31 cellular contexts compared by ENCODE assay signal in genomic region chr6:21281366-21281765, GRCh38.
A peak's percentile ranks its signal among the peaks of the same experiment; 100 is the strongest.
DNase-seq lines count a peak whose midpoint lies in the region; ATAC-seq, FAIRE-seq and TF ChIP-seq lines count a peak whose summit lies in the region.
"Had no signal": no experiment of that assay in that cellular context is flagged by ENCODE, and none has a peak within 500 bp of the region (broad histone marks: within the 10 kb centered on the region; RNA-seq: fewer than 3 reads in every experiment).

No MANE protein-coding gene starts in this region.

- no TSS peak for BruUV-seq in HepG2 (replicated peaks; lab: Mats Ljungman, UMichigan)

- POLR2A ChIA-PET in HepG2 (lab: Yijun Ruan, JAX), result no interaction called here

- H4K20me1 ChIP-seq in HepG2 (ENCODE audit: insufficient read depth, low read length) (no peaks in the 10 kb centered on the region), hepatocyte (ENCODE audit: insufficient read depth, poor library complexity, severe bottlenecking) (no peaks in the 10 kb centered on the region), neural progenitor cell (ENCODE audit: low read depth) (no peaks in the 10 kb centered on the region)

- H3K36me3 ChIP-seq in HepG2 (replicated peaks in 1 of 2; ENCODE audit: control insufficient read depth in 1 of 2, insufficient read depth in 2 of 2, low read length in 2 of 2) (no peaks in the 10 kb centered on the region), right lobe of liver (no peaks in the 10 kb centered on the region), hepatocyte (replicated peaks; ENCODE audit: insufficient read depth, low read depth) (no peaks in the 10 kb centered on the region), neural progenitor cell (no peaks in the 10 kb centered on the region), tibial nerve (no peaks in the 10 kb centered on the region)
- H3K36me3 ChIP-seq: adrenal gland, sigmoid colon had no signal

- TF ChIP-seq CTCF in HepG2 (CRISPR knock-in tag; IDR thresholded peaks at IDR 0.05) (no peak), right lobe of liver (IDR thresholded peaks at IDR 0.05) (no peak), hepatocyte (IDR thresholded peaks at IDR 0.05; ENCODE audit: poor library complexity) (no peak), neural progenitor cell (IDR thresholded peaks at IDR 0.05) (no peak), tibial nerve (IDR thresholded peaks at IDR 0.05) (no peak)

- in situ Hi-C loops in HepG2 (cut with HindIII; ENCODE audit: extremely low pct_ligation_motif_present, low pct_unique_long_range_greater_than_20kb), result no loop called here

- H2AFZ ChIP-seq in HepG2 (ENCODE audit: low read length), result no peak overlapping the region
- H2AFZ ChIP-seq in hepatocyte, result no peak overlapping the region
- peak overlapping the region; percentile 22 for H2AFZ ChIP-seq in neural progenitor cell (replicated peaks)
- H2AFZ ChIP-seq: PC-9 had no signal

- peaks cover 1% of the 10 kb centered on the region for H3K36me3 Mint-ChIP-seq in neural progenitor cell
- H3K36me3 Mint-ChIP-seq: stimulated activated effector memory CD8-positive, alpha-beta T cell treated with anti-CD3 and anti-CD28 coated beads, Interleukin-12 subunit alpha, Interleukin-12 subunit beta, amount 100 ng/mL, for 72 hours had no signal

- CTCF ChIA-PET in HepG2 (lab: Yijun Ruan, JAX; ENCODE audit: low intra/inter-chr PET ratio, low total read pairs), result no interaction called here

- H3K27ac ChIP-seq in HepG2 (ENCODE audit: extremely low read length, insufficient read depth, low read length), result no peak overlapping the region
- H3K27ac ChIP-seq in right lobe of liver, result no peak overlapping the region
- H3K27ac ChIP-seq in hepatocyte, result no peak overlapping the region
- no peak overlapping the region for H3K27ac ChIP-seq in neural progenitor cell
- no peak overlapping the region for H3K27ac ChIP-seq in tibial nerve
- H3K27ac ChIP-seq: adrenal gland, body of pancreas, foreskin keratinocyte, KMS-11, PC-9, sigmoid colon had no signal

- H3K27me3 ChIP-seq in HepG2 (ENCODE audit: control insufficient read depth in 1 of 2, insufficient read depth in 2 of 2, low read length in 2 of 2) (no peaks in the 10 kb centered on the region; a peak in 1 of 5 replicates), right lobe of liver (no peaks in the 10 kb centered on the region), hepatocyte (no peaks in the 10 kb centered on the region), neural progenitor cell (no peaks in the 10 kb centered on the region), tibial nerve (no peaks in the 10 kb centered on the region)
- H3K27me3 ChIP-seq: adrenal gland, body of pancreas, foreskin keratinocyte, sigmoid colon had no signal

- H3K79me2 ChIP-seq in HepG2 (ENCODE audit: insufficient read depth, low read length) (no peaks in the 10 kb centered on the region), hepatocyte (no peaks in the 10 kb centered on the region), neural progenitor cell (ENCODE audit: low read depth) (no peaks in the 10 kb centered on the region)

- peak overlapping the region; percentile 22 for H3K27ac Mint-ChIP-seq in neural progenitor cell
- H3K27ac Mint-ChIP-seq: activated CD4-positive, alpha-beta memory T cell treated with anti-CD3 and anti-CD28 coated beads, Interleukin-2, amount 10 ng/mL, durations not matched to agents 7 days and 5 days; activated naive CD4-positive, alpha-beta T cell treated with anti-CD3 and anti-CD28 coated beads for 36 hours; CD4-positive, alpha-beta T cell; endodermal cell; stimulated activated effector memory CD8-positive, alpha-beta T cell treated with anti-CD3 and anti-CD28 coated beads, Interleukin-12 subunit alpha, Interleukin-12 subunit beta, amount 100 ng/mL, for 72 hours had no signal

- peaks cover 7% of the 10 kb centered on the region for H3K27me3 Mint-ChIP-seq in neural progenitor cell (ENCODE audit: insufficient read depth, low read depth)

- H3K9me3 ChIP-seq in HepG2 (ENCODE audit: low read length), result no peaks in the 10 kb centered on the region
- H3K9me3 ChIP-seq in right lobe of liver, result no peaks in the 10 kb centered on the region
- no peaks in the 10 kb centered on the region for H3K9me3 ChIP-seq in hepatocyte (ENCODE audit: low read depth)
- H3K9me3 ChIP-seq in neural progenitor cell (ENCODE audit: low read depth), result no peaks in the 10 kb centered on the region
- H3K9me3 ChIP-seq in tibial nerve, result no peaks in the 10 kb centered on the region
- H3K9me3 ChIP-seq: adrenal gland, body of pancreas, sigmoid colon had no signal

- H3K9ac ChIP-seq in HepG2 (ENCODE audit: insufficient read depth, low read depth, low read length) (no peak overlapping the region), neural progenitor cell (no peak overlapping the region)
- H3K9ac ChIP-seq: KMS-11 had no signal

- H3K4me2 ChIP-seq in HepG2 (ENCODE audit: low read depth, low read length) (no peak overlapping the region), hepatocyte (no peak overlapping the region), neural progenitor cell (no peak overlapping the region)
- H3K4me2 ChIP-seq: KMS-11, PC-9 had no signal

- no peak for FAIRE-seq in HepG2 (lab: Jason Lieb, UNC)
- FAIRE-seq: GM18507 had no signal

- H3K4me1 Mint-ChIP-seq in neural progenitor cell, result peaks cover 31% of the 10 kb centered on the region
- H3K4me1 Mint-ChIP-seq: activated CD4-positive, alpha-beta memory T cell treated with anti-CD3 and anti-CD28 coated beads, Interleukin-2, amount 10 ng/mL, durations not matched to agents 7 days and 5 days; stimulated activated effector memory CD8-positive, alpha-beta T cell treated with anti-CD3 and anti-CD28 coated beads, Interleukin-12 subunit alpha, Interleukin-12 subunit beta, amount 100 ng/mL, for 72 hours had no signal

- no peak for TF ChIP-seq RAD21 in HepG2 (CRISPR knock-in tag; IDR thresholded peaks at IDR 0.05)

- no peak for TF ChIP-seq POLR2A in HepG2 (IDR thresholded peaks at IDR 0.05; ENCODE audit: insufficient read depth in 1 of 2, low read depth in 2 of 2, low read length in 2 of 2)
- no peak for TF ChIP-seq POLR2A in right lobe of liver (IDR thresholded peaks at IDR 0.05)
- no peak for TF ChIP-seq POLR2A in tibial nerve (IDR thresholded peaks at IDR 0.05)

- H3K9me2 ChIP-seq in hepatocyte (replicated peaks; ENCODE audit: insufficient read depth), result no peaks in the 10 kb centered on the region

- intact Hi-C loops in HepG2 (cut with micrococcal nuclease; ENCODE audit: unreplicated experiment) (no loop called here), right lobe of liver (cut with DNase I) (no loop called here), head of caudate nucleus (cut with DNase I) (no loop called here)

- H3K9me3 Mint-ChIP-seq in neural progenitor cell, result peaks cover 7% of the 10 kb centered on the region
- H3K9me3 Mint-ChIP-seq: activated naive CD4-positive, alpha-beta T cell treated with anti-CD3 and anti-CD28 coated beads for 36 hours; CD4-positive, alpha-beta T cell; stimulated activated effector memory CD8-positive, alpha-beta T cell treated with anti-CD3 and anti-CD28 coated beads, Interleukin-12 subunit alpha, Interleukin-12 subunit beta, amount 100 ng/mL, for 72 hours had no signal

- no peak overlapping the region for H3K4me3 Mint-ChIP-seq in neural progenitor cell
- H3K4me3 Mint-ChIP-seq: activated CD4-positive, alpha-beta memory T cell treated with anti-CD3 and anti-CD28 coated beads, Interleukin-2, amount 10 ng/mL, durations not matched to agents 7 days and 5 days; activated naive CD4-positive, alpha-beta T cell treated with anti-CD3 and anti-CD28 coated beads for 36 hours; CD4-positive, alpha-beta T cell; endodermal cell; stimulated activated effector memory CD8-positive, alpha-beta T cell treated with anti-CD3 and anti-CD28 coated beads, Interleukin-12 subunit alpha, Interleukin-12 subunit beta, amount 100 ng/mL, for 72 hours had no signal

- H3K4me1 ChIP-seq in HepG2 (ENCODE audit: insufficient read depth, low read length) (no peaks in the 10 kb centered on the region), right lobe of liver (no peaks in the 10 kb centered on the region), hepatocyte (ENCODE audit: insufficient read depth) (peaks cover 3% of the 10 kb centered on the region), neural progenitor cell (peaks cover 31% of the 10 kb centered on the region), tibial nerve (no peaks in the 10 kb centered on the region)
- H3K4me1 ChIP-seq: adrenal gland, body of pancreas, sigmoid colon had no signal

- WGBS in HepG2 (ENCODE audit: low lambda C conversion rate), result 8% methylated on average over 2 of the region's 2 CpGs
- 57% methylated on average over 2 of the region's 2 CpGs for WGBS in right lobe of liver (ENCODE audit: insufficient coverage, low coverage, low lambda C conversion rate, missing lambda C conversion rate)
- WGBS in hepatocyte (ENCODE audit: low lambda C conversion rate, missing lambda C conversion rate), result 59% methylated on average over 2 of the region's 2 CpGs
- WGBS in tibial nerve, 2 donors, result 75 to 77% methylated on average over 2 of the region's 2 CpGs

- TF ChIP-seq EP300 in HepG2 (IDR thresholded peaks at IDR 0.05; ENCODE audit: low read depth in 2 of 2, low read length in 2 of 2) (no peak), HepG2 (CRISPR knock-in tag; IDR thresholded peaks at IDR 0.05; ENCODE audit: borderline replicate concordance) (no peak), tibial nerve (IDR thresholded peaks at IDR 0.05) (no peak)

- DNase-seq in HepG2 (ENCODE audit: low spot score), result no peak
- DNase-seq in right lobe of liver, result no peak
- peak; percentile 34 for DNase-seq in hepatocyte (ENCODE audit: low spot score)
- DNase-seq in neural progenitor cell (ENCODE audit: low spot score), result no peak
- DNase-seq in head of caudate nucleus, result no peak
- no peak for DNase-seq in NCI-H1105 treated with DMSO at 0.1 percent for 48 hours (lab: John Stamatoyannopoulos, UW)
- no peak for DNase-seq in tibial nerve (ENCODE audit: low spot score in 2 of 2)
- DNase-seq in HCEC 1CT, result no peak
- DNase-seq: activated CD4-positive, alpha-beta memory T cell treated with anti-CD3 and anti-CD28 coated beads, Interleukin-2, amount 10 ng/mL, durations not matched to agents 7 days and 5 days; activated CD8-positive, alpha-beta memory T cell treated with anti-CD3 and anti-CD28 coated beads, Interleukin-2, amount 50 U/mL, for 4 hours; activated naive CD4-positive, alpha-beta T cell treated with anti-CD3 and anti-CD28 coated beads for 36 hours; adrenal gland; AML-193; body of pancreas; CD4-positive, alpha-beta T cell; cerebellar nuclear complex; dermis blood vessel endothelial cell; endodermal cell; foreskin keratinocyte; NCI-H1417 treated with DMSO at 0.1 percent for 48 hours; NCI-H2029 treated with DMSO at 0.1 percent for 48 hours; NCI-H2227 treated with DMSO at 0.1 percent for 48 hours; NCI-H526 treated with DMSO at 0.1 percent for 48 hours; sigmoid colon; stimulated activated CD4-positive, alpha-beta T cell treated with anti-CD3 and anti-CD28 coated beads, Interleukin-15, amount 100 ng/mL, for 24 hours had no signal

- no peak overlapping the region for H3K4me3 ChIP-seq in HepG2 (replicated peaks in 1 of 3; ENCODE audit: insufficient read depth in 1 of 3, low read depth in 2 of 3, low read length in 3 of 3)
- H3K4me3 ChIP-seq in right lobe of liver, result no peak overlapping the region
- H3K4me3 ChIP-seq in hepatocyte, result no peak overlapping the region
- H3K4me3 ChIP-seq in neural progenitor cell, result no peak overlapping the region
- no peak overlapping the region for H3K4me3 ChIP-seq in tibial nerve
- H3K4me3 ChIP-seq: adrenal gland, body of pancreas, lung, PC-9, sigmoid colon had no signal

- peaks cover 28% of the 10 kb centered on the region for H3F3A ChIP-seq in neural progenitor cell (ENCODE audit: low read depth)

- ATAC-seq in HepG2 (peak; percentile 30; the same call in 1 of the 3 replicates), right lobe of liver (no peak)
- ATAC-seq: body of pancreas; esophagus mucosa; foreskin keratinocyte; stimulated activated effector memory CD8-positive, alpha-beta T cell treated with anti-CD3 and anti-CD28 coated beads, Interleukin-12 subunit alpha, Interleukin-12 subunit beta, amount 100 ng/mL, for 72 hours had no signal
